Comparison of ENCODE assay signal across 16 cellular contexts in the genomic region with DNA sequence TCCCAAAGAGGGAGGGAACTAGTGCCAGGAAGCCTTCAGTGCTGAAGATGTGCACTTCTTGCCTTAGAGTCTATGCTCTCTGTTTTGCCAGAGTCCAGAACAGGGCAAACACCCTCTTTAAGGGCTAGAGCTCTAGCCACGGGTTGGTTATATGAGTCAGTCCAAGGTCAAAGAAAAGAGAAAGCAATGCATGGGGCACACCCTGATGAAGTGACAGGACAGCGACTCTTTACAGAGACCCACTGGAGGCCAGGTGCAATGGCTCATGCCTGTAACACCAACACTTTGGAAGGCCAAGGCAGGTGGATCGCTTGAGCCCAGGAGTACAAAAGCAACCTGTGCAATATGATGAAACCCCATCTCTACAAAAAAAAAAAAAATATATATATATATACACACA.
"Had no signal": no experiment of that assay in that cellular context is flagged by ENCODE, and none has a peak within 500 bp of the region (broad histone marks: within the 10 kb centered on the region; RNA-seq: fewer than 3 reads in every experiment).

No MANE protein-coding gene starts in this region.

- H3K9me3 ChIP-seq: breast epithelium, mucosa of descending colon, neutrophil, pancreas, tibial artery had no signal

- DNase-seq: activated CD4-positive, alpha-beta T cell treated with anti-CD3 and anti-CD28 coated beads for 1 hour; activated gamma-delta T cell; effector CD4-positive, alpha-beta T cell; hypothalamus; kidney; mucosa of descending colon; naive B cell; stimulated activated CD4-positive, alpha-beta T cell treated with anti-CD3 and anti-CD28 coated beads, Interleukin-2, amount 100 ng/mL, for 24 hours; stimulated activated naive CD4-positive, alpha-beta T cell treated with Interleukin-2 at 50 U/mL for 16 hours; tibial artery had no signal

- H3K27me3 ChIP-seq: breast epithelium, neutrophil, pancreas, tibial artery had no signal

- H3K4me3 ChIP-seq: breast epithelium, mucosa of descending colon, pancreas, tibial artery had no signal

- H3K4me3 Mint-ChIP-seq: activated naive CD4-positive, alpha-beta T cell treated with anti-CD3 and anti-CD28 coated beads, Interleukin-2, amount 50 U/mL, for 24 hours; memory B cell; naive B cell had no signal

- H3K27ac Mint-ChIP-seq: activated naive CD4-positive, alpha-beta T cell treated with anti-CD3 and anti-CD28 coated beads, Interleukin-2, amount 50 U/mL, for 24 hours; memory B cell; naive B cell had no signal

- ATAC-seq: mucosa of descending colon had no signal

- H3K27ac ChIP-seq: neutrophil, pancreas, tibial artery, WERI-Rb-1 had no signal

- H3K27me3 Mint-ChIP-seq: activated naive CD4-positive, alpha-beta T cell treated with anti-CD3 and anti-CD28 coated beads, Interleukin-2, amount 50 U/mL, for 24 hours; naive B cell had no signal

- H3K36me3 ChIP-seq: breast epithelium, neutrophil, pancreas, WERI-Rb-1 had no signal

- H3K9me3 Mint-ChIP-seq: activated naive CD4-positive, alpha-beta T cell treated with anti-CD3 and anti-CD28 coated beads, Interleukin-2, amount 50 U/mL, for 24 hours; memory B cell had no signal

- H3K36me3 Mint-ChIP-seq: memory B cell, naive B cell had no signal
